ENCODE assay signal across 17 cellular contexts in genomic region chr10:71623986-71624291, GRCh38.
DNase-seq lines count a peak whose midpoint lies in the region; ATAC-seq and TF ChIP-seq lines count a peak whose summit lies in the region.
"Had no signal": no experiment of that assay in that cellular context is flagged by ENCODE, and none has a peak within 500 bp of the region (broad histone marks: within the 10 kb centered on the region; RNA-seq: fewer than 3 reads in every experiment).

No MANE protein-coding gene starts in this region.

- no peaks in the 10 kb centered on the region for H3K9me3 ChIP-seq in OCI-LY7 (ENCODE audit: low read length)
- no peaks in the 10 kb centered on the region for H3K9me3 ChIP-seq in gastroesophageal sphincter
- no peaks in the 10 kb centered on the region for H3K9me3 ChIP-seq in vagina
- H3K9me3 ChIP-seq: HAP-1, SJCRH30 had no signal

- no peak overlapping the region for H2AFZ ChIP-seq in OCI-LY7 (ENCODE audit: low read length)
- H2AFZ ChIP-seq: PC-9 had no signal

- POLR2A ChIA-PET in OCI-LY7 (lab: Charles Lee): interaction anchor here (1.3 to 1.8 kb wide), 4 partner anchors 13 to 20 kb away, joined by 3 to 5 read pairs (median 4); no protein-coding TSS in a partner anchor

- H3K27ac ChIP-seq in OCI-LY7 (ENCODE audit: low read depth, low read length, poor library complexity, severe bottlenecking) (no peak overlapping the region), gastroesophageal sphincter (peak overlapping the region; percentile 77 to 86 (median 80)), vagina (peak overlapping the region; percentile 83)
- H3K27ac ChIP-seq: C4-2B, PC-9, SJCRH30 had no signal

- H3K4me2 ChIP-seq in OCI-LY7 (ENCODE audit: low read length): peak overlapping the region; percentile 73; the same call in 1 of the 2 replicates

- TF ChIP-seq CTCF in OCI-LY7 (conservative IDR thresholded peaks at IDR 0.05; ENCODE audit: low read length) (no peak), gastroesophageal sphincter (IDR thresholded peaks at IDR 0.05) (no peak), vagina (IDR thresholded peaks at IDR 0.05) (no peak)

- H3K27me3 ChIP-seq in H7 (ENCODE audit: control insufficient read depth, insufficient read depth, low read length): no peaks in the 10 kb centered on the region
- no peaks in the 10 kb centered on the region for H3K27me3 ChIP-seq in gastroesophageal sphincter
- no peaks in the 10 kb centered on the region for H3K27me3 ChIP-seq in vagina
- H3K27me3 ChIP-seq: SJCRH30 had no signal

- H3K36me3 Mint-ChIP-seq in stimulated activated memory B cell treated with anti-CD40 and anti-IgM and Interleukin-4, amounts not matched to agents 10 μg/mL and 1 μg/mL and 100 μg/mL, for 72 hours: no peaks in the 10 kb centered on the region

- no peak for TF ChIP-seq POLR2A in gastroesophageal sphincter (IDR thresholded peaks at IDR 0.05)
- TF ChIP-seq POLR2A in vagina (IDR thresholded peaks at IDR 0.05): no peak

- no peak for ATAC-seq in gastroesophageal sphincter
- ATAC-seq in stimulated activated memory B cell treated with anti-CD40 and anti-IgM and Interleukin-4, amounts not matched to agents 10 μg/mL and 1 μg/mL and 100 μg/mL, for 72 hours: no peak
- no peak for ATAC-seq in HG02759 (IDR thresholded peaks at IDR 0.05; ENCODE audit: unreplicated experiment)

- peaks cover 20% of the 10 kb centered on the region for H3K4me1 Mint-ChIP-seq in stimulated activated memory B cell treated with anti-CD40 and anti-IgM and Interleukin-4, amounts not matched to agents 10 μg/mL and 1 μg/mL and 100 μg/mL, for 72 hours

- CTCF ChIA-PET in OCI-LY7 (lab: Charles Lee; ENCODE audit: unreplicated experiment): interaction anchor here (1.0 to 3.2 kb wide), 2 partner anchors 15 to 55 kb away, joined by 3 to 19 read pairs; no protein-coding TSS in a partner anchor

- no peaks in the 10 kb centered on the region for H3K79me2 ChIP-seq in OCI-LY7 (ENCODE audit: insufficient read depth, low read depth, low read length)

- H3K4me3 ChIP-seq in H7 (ENCODE audit: insufficient read depth, low read depth, low read length): no peak overlapping the region
- no peak overlapping the region for H3K4me3 ChIP-seq in OCI-LY7 (ENCODE audit: low read depth, low read length, poor library complexity, severe bottlenecking)
- no peak overlapping the region for H3K4me3 ChIP-seq in gastroesophageal sphincter
- no peak overlapping the region for H3K4me3 ChIP-seq in vagina
- H3K4me3 ChIP-seq: HAP-1, PC-9, SJCRH30 had no signal

- no peaks in the 10 kb centered on the region for H3K9me2 ChIP-seq in OCI-LY7 (ENCODE audit: insufficient read depth, low read length)

- no peak for TF ChIP-seq EP300 in gastroesophageal sphincter (IDR thresholded peaks at IDR 0.05)

- H3K9me3 Mint-ChIP-seq in stimulated activated memory B cell treated with anti-CD40 and anti-IgM and Interleukin-4, amounts not matched to agents 10 μg/mL and 1 μg/mL and 100 μg/mL, for 72 hours: no peaks in the 10 kb centered on the region

- H3K4me3 Mint-ChIP-seq in stimulated activated memory B cell treated with anti-CD40 and anti-IgM and Interleukin-4, amounts not matched to agents 10 μg/mL and 1 μg/mL and 100 μg/mL, for 72 hours: no peak overlapping the region

- intact Hi-C loops in OCI-LY7 (cut with micrococcal nuclease; ENCODE audit: unreplicated experiment) (loop anchor here (5.0 kb wide), 1 partner anchor 68 kb away; no protein-coding TSS in a partner anchor), vagina (cut with DNase I) (no loop called here)

- DNase-seq in H7 (peak; percentile 72), OCI-LY7 (ENCODE audit: low spot score) (no peak), vagina (ENCODE audit: extremely low spot score in 2 of 2) (no peak), RKO (ENCODE audit: low spot score) (no peak)
- DNase-seq: DMS79 treated with DMSO at 0.1 percent for 48 hours, NCI-H1417, NCI-H187, NCI-H2107, NCI-H2227 treated with DMSO at 0.1 percent for 48 hours, NCI-H510A treated with DMSO at 0.1 percent for 48 hours, SJCRH30 had no signal

- peaks cover 31% of the 10 kb centered on the region for H3K27me3 Mint-ChIP-seq in stimulated activated memory B cell treated with anti-CD40 and anti-IgM and Interleukin-4, amounts not matched to agents 10 μg/mL and 1 μg/mL and 100 μg/mL, for 72 hours

- H3K4me1 ChIP-seq in OCI-LY7 (ENCODE audit: insufficient read depth, low read length, poor library complexity, severe bottlenecking): peaks cover 77% of the 10 kb centered on the region
- H3K4me1 ChIP-seq in gastroesophageal sphincter: peaks cover 18 to 85% (median 40%) of the 10 kb centered on the region in 3 donors
- H3K4me1 ChIP-seq in vagina: peaks cover 35% of the 10 kb centered on the region

- BruUV-seq in OCI-LY7 (replicated peaks; lab: Mats Ljungman, UMichigan): no TSS peak

- H3K27ac Mint-ChIP-seq in stimulated activated memory B cell treated with anti-CD40 and anti-IgM and Interleukin-4, amounts not matched to agents 10 μg/mL and 1 μg/mL and 100 μg/mL, for 72 hours: no peak overlapping the region

- no peaks in the 10 kb centered on the region for H3K36me3 ChIP-seq in H7 (replicated peaks; ENCODE audit: control insufficient read depth, insufficient read depth, low read length)
- no peaks in the 10 kb centered on the region for H3K36me3 ChIP-seq in OCI-LY7 (ENCODE audit: insufficient read depth, low read length)
- no peaks in the 10 kb centered on the region for H3K36me3 ChIP-seq in gastroesophageal sphincter
- no peaks in the 10 kb centered on the region for H3K36me3 ChIP-seq in vagina
- H3K36me3 ChIP-seq: HAP-1, SJCRH30 had no signal

- no peaks in the 10 kb centered on the region for H4K20me1 ChIP-seq in OCI-LY7 (ENCODE audit: insufficient read depth, low read length)

- WGBS in gastroesophageal sphincter (ENCODE audit: low coverage in 1 of 2), 2 donors: 86 to 100% methylated on average over 1 to 5 of the region's 9 CpGs
